ENCODE assay signal across 1 cellular context in genomic region chr19:10691883-10692282, GRCh38.
TF ChIP-seq lines count a peak whose summit lies in the region.

No MANE protein-coding gene starts in this region.

TF ChIP-seq in HepG2, 621 proteins besides CTCF, POLR2A, EP300 and RAD21:
- TF ChIP-seq ATF7 (IDR thresholded peaks at IDR 0.05) (no peak), ATF7 (CRISPR knock-in tag; IDR thresholded peaks at IDR 0.05) (no peak), AGO2 (optimal IDR thresholded peaks at IDR 0.05; ENCODE audit: low read depth, low read length) (peak; percentile 71), RBM22 (optimal IDR thresholded peaks at IDR 0.05; ENCODE audit: low read length) (peak; percentile 68), ZC3H13 (CRISPR knock-in tag; IDR thresholded peaks at IDR 0.05) (peak; percentile 79; the same call in 1 of the 2 replicates)
- TF ChIP-seq, protein P1, sequence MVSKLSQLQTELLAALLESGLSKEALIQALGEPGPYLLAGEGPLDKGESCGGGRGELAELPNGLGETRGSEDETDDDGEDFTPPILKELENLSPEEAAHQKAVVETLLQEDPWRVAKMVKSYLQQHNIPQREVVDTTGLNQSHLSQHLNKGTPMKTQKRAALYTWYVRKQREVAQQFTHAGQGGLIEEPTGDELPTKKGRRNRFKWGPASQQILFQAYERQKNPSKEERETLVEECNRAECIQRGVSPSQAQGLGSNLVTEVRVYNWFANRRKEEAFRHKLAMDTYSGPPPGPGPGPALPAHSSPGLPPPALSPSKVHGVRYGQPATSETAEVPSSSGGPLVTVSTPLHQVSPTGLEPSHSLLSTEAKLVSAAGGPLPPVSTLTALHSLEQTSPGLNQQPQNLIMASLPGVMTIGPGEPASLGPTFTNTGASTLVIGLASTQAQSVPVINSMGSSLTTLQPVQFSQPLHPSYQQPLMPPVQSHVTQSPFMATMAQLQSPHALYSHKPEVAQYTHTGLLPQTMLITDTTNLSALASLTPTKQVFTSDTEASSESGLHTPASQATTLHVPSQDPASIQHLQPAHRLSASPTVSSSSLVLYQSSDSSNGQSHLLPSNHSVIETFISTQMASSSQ (IDR thresholded peaks at IDR 0.05; ENCODE audit: low read depth): no peak
- TF ChIP-seq, protein P1 (CRISPR knock-in tag; IDR thresholded peaks at IDR 0.05; ENCODE audit: borderline replicate concordance): no peak
TF ChIP-seq in HepG2: peak in this region for 3.
